23 cellular contexts compared by ENCODE assay signal in genomic region chr9:123304340-123304691, GRCh38. TPM values are rescaled to one million over a fixed set of nuclear protein-coding genes. Genes with fewer than 3 reads are reported as not detected.
DNase-seq lines count a peak whose midpoint lies in the region; ATAC-seq and TF ChIP-seq lines count a peak whose summit lies in the region.
"Had no signal": no experiment of that assay in that cellular context is flagged by ENCODE, and none has a peak within 500 bp of the region (broad histone marks: within the 10 kb centered on the region; RNA-seq: fewer than 3 reads in every experiment).

No MANE protein-coding gene starts in this region.

- peak overlapping the region; percentile 23 for H3K4me3 Mint-ChIP-seq in activated CD4-positive, alpha-beta T cell treated with anti-CD3 and anti-CD28 coated beads, Interleukin-2, amount 10 ng/mL, durations not matched to agents 7 days and 5 days
- no peak overlapping the region for H3K4me3 Mint-ChIP-seq in activated CD4-positive, alpha-beta T cell treated with anti-CD3 and anti-CD28 coated beads, Interleukin-2, amount 10 ng/mL, durations not matched to agents 24 days and 14 days
- no peak overlapping the region for H3K4me3 Mint-ChIP-seq in CD8-positive, alpha-beta T cell
- peak overlapping the region; percentile 76 for H3K4me3 Mint-ChIP-seq in memory B cell

- H3K27me3 Mint-ChIP-seq in activated CD4-positive, alpha-beta T cell treated with anti-CD3 and anti-CD28 coated beads, Interleukin-2, amount 10 ng/mL, durations not matched to agents 7 days and 5 days, result no peaks in the 10 kb centered on the region
- no peaks in the 10 kb centered on the region for H3K27me3 Mint-ChIP-seq in activated CD4-positive, alpha-beta T cell treated with anti-CD3 and anti-CD28 coated beads, Interleukin-2, amount 10 ng/mL, durations not matched to agents 24 days and 14 days
- H3K27me3 Mint-ChIP-seq in CD8-positive, alpha-beta T cell (ENCODE audit: low read depth), result no peaks in the 10 kb centered on the region
- no peaks in the 10 kb centered on the region for H3K27me3 Mint-ChIP-seq in memory B cell

- no peaks in the 10 kb centered on the region for H3K9me3 Mint-ChIP-seq in activated CD4-positive, alpha-beta T cell treated with anti-CD3 and anti-CD28 coated beads, Interleukin-2, amount 10 ng/mL, durations not matched to agents 7 days and 5 days
- no peaks in the 10 kb centered on the region for H3K9me3 Mint-ChIP-seq in activated CD4-positive, alpha-beta T cell treated with anti-CD3 and anti-CD28 coated beads, Interleukin-2, amount 10 ng/mL, durations not matched to agents 24 days and 14 days
- no peaks in the 10 kb centered on the region for H3K9me3 Mint-ChIP-seq in CD8-positive, alpha-beta T cell
- no peaks in the 10 kb centered on the region for H3K9me3 Mint-ChIP-seq in memory B cell

- no peaks in the 10 kb centered on the region for H3K36me3 Mint-ChIP-seq in activated CD4-positive, alpha-beta T cell treated with anti-CD3 and anti-CD28 coated beads, Interleukin-2, amount 10 ng/mL, durations not matched to agents 7 days and 5 days (ENCODE audit: low read depth)
- no peaks in the 10 kb centered on the region for H3K36me3 Mint-ChIP-seq in activated CD4-positive, alpha-beta T cell treated with anti-CD3 and anti-CD28 coated beads, Interleukin-2, amount 10 ng/mL, durations not matched to agents 24 days and 14 days (ENCODE audit: low read depth)
- no peaks in the 10 kb centered on the region for H3K36me3 Mint-ChIP-seq in CD8-positive, alpha-beta T cell
- H3K36me3 Mint-ChIP-seq in memory B cell, result no peaks in the 10 kb centered on the region

- peaks cover 38% of the 10 kb centered on the region for H3K4me1 ChIP-seq in CD8-positive, alpha-beta T cell (ENCODE audit: insufficient read depth, low read length)
- H3K4me1 ChIP-seq: BE2C, upper lobe of right lung had no signal

- H3K27me3 ChIP-seq in CD8-positive, alpha-beta T cell (ENCODE audit: insufficient read depth, low read length), result no peaks in the 10 kb centered on the region
- H3K27me3 ChIP-seq: BE2C, right atrium auricular region, upper lobe of right lung had no signal

- intact Hi-C loops in activated CD4-positive, alpha-beta T cell treated with anti-CD3 and anti-CD28 coated beads, Interleukin-2, amount 10 ng/mL, durations not matched to agents 24 days and 14 days (cut with micrococcal nuclease), result loop anchor here (1.0 to 5.0 kb wide), 2 partner anchors 35 to 37 kb away; partner anchors contain the start of gene STRBP
- intact Hi-C loops in CD8-positive, alpha-beta T cell (cut with DNase I, micrococcal nuclease), result loop anchor here (2.0 kb wide), 3 partner anchors 18 to 36 kb away; partner anchors contain the start of gene STRBP (in 1 of the 2)

- ATAC-seq in CD8-positive, alpha-beta T cell, result no peak
- ATAC-seq in memory B cell (ENCODE audit: low read depth), result no peak
- ATAC-seq in HG03571 (IDR thresholded peaks at IDR 0.05; ENCODE audit: unreplicated experiment), result no peak
- ATAC-seq: HCT116 had no signal

- H3K27ac ChIP-seq in CD8-positive, alpha-beta T cell (ENCODE audit: low read depth, low read length), result no peak overlapping the region
- peak overlapping the region; percentile 91 for H3K27ac ChIP-seq in SK-N-MC
- H3K27ac ChIP-seq: KMS-11, upper lobe of right lung had no signal

- POLR2A ChIA-PET in activated CD4-positive, alpha-beta T cell treated with anti-CD3 and anti-CD28 coated beads, Interleukin-2, amount 10 ng/mL, durations not matched to agents 7 days and 5 days (lab: Charles Lee), result no interaction called here
- POLR2A ChIA-PET in CD8-positive, alpha-beta T cell (lab: Charles Lee), result interaction anchor here (2.4 kb wide), 1 partner anchor 19 kb away, joined by 13 read pairs; no protein-coding TSS in a partner anchor

- no peaks in the 10 kb centered on the region for H3K9me3 ChIP-seq in CD8-positive, alpha-beta T cell (ENCODE audit: low read length)
- no peaks in the 10 kb centered on the region for H3K9me3 ChIP-seq in SK-N-MC (ENCODE audit: low read depth, low read length)
- H3K9me3 ChIP-seq: BE2C, right atrium auricular region, upper lobe of right lung had no signal

- CTCF ChIA-PET in activated CD4-positive, alpha-beta T cell treated with anti-CD3 and anti-CD28 coated beads, Interleukin-2, amount 10 ng/mL, durations not matched to agents 7 days and 5 days (lab: Charles Lee), result interaction anchor here (0.6 to 2.1 kb wide), 2 partner anchors 10 to 68 kb away, joined by 4 to 5 read pairs; no protein-coding TSS in a partner anchor
- CTCF ChIA-PET in CD8-positive, alpha-beta T cell (lab: Charles Lee), result interaction anchor here (1.4 to 2.6 kb wide), 2 partner anchors 35 to 46 kb away, joined by 4 to 13 read pairs; no protein-coding TSS in a partner anchor

- DNase-seq in activated CD4-positive, alpha-beta T cell treated with anti-CD3 and anti-CD28 coated beads, Interleukin-2, amount 10 ng/mL, durations not matched to agents 7 days and 5 days, result no peak
- no peak for DNase-seq in activated CD4-positive, alpha-beta T cell treated with anti-CD3 and anti-CD28 coated beads, Interleukin-2, amount 10 ng/mL, durations not matched to agents 24 days and 14 days
- DNase-seq in CD8-positive, alpha-beta T cell, result no peak
- DNase-seq in SK-N-MC (ENCODE audit: low read depth, low spot score) (no peak), memory B cell (ENCODE audit: low spot score in 2 of 2) (no peak), DMS79 treated with DMSO at 0.1 percent for 48 hours (lab: John Stamatoyannopoulos, UW) (no peak), NCI-H82 treated with DMSO at 0.1 percent for 48 hours (lab: John Stamatoyannopoulos, UW; ENCODE audit: unreplicated experiment) (no peak)
- DNase-seq: 8988T, activated gamma-delta T cell, amygdala, BE2C, mesenchymal stem cell, NCI-H187 treated with DMSO at 0.1 percent for 48 hours, NCI-H526 treated with DMSO at 0.1 percent for 48 hours, substantia nigra, SW 1271 had no signal

- H3K4me3 ChIP-seq in CD8-positive, alpha-beta T cell (ENCODE audit: low read depth, low read length), result peak overlapping the region; percentile 30
- no peak overlapping the region for H3K4me3 ChIP-seq in SK-N-MC
- H3K4me3 ChIP-seq: right atrium auricular region, upper lobe of right lung had no signal

- TF ChIP-seq CTCF in CD8-positive, alpha-beta T cell (IDR thresholded peaks at IDR 0.05), result no peak

- peaks cover 35% of the 10 kb centered on the region for H3K4me1 Mint-ChIP-seq in activated CD4-positive, alpha-beta T cell treated with anti-CD3 and anti-CD28 coated beads, Interleukin-2, amount 10 ng/mL, durations not matched to agents 7 days and 5 days
- peaks cover 22% of the 10 kb centered on the region for H3K4me1 Mint-ChIP-seq in activated CD4-positive, alpha-beta T cell treated with anti-CD3 and anti-CD28 coated beads, Interleukin-2, amount 10 ng/mL, durations not matched to agents 24 days and 14 days
- peaks cover 42% of the 10 kb centered on the region for H3K4me1 Mint-ChIP-seq in CD8-positive, alpha-beta T cell (ENCODE audit: low read depth)
- peaks cover 20% of the 10 kb centered on the region for H3K4me1 Mint-ChIP-seq in memory B cell

- peak overlapping the region; percentile 74 for H3K27ac Mint-ChIP-seq in activated CD4-positive, alpha-beta T cell treated with anti-CD3 and anti-CD28 coated beads, Interleukin-2, amount 10 ng/mL, durations not matched to agents 7 days and 5 days
- no peak overlapping the region for H3K27ac Mint-ChIP-seq in activated CD4-positive, alpha-beta T cell treated with anti-CD3 and anti-CD28 coated beads, Interleukin-2, amount 10 ng/mL, durations not matched to agents 24 days and 14 days
- H3K27ac Mint-ChIP-seq in CD8-positive, alpha-beta T cell, result peak overlapping the region; percentile 92
- peak overlapping the region; percentile 64 for H3K27ac Mint-ChIP-seq in memory B cell

- H3K36me3 ChIP-seq in CD8-positive, alpha-beta T cell (ENCODE audit: insufficient read depth, low read length), result no peaks in the 10 kb centered on the region
- no peaks in the 10 kb centered on the region for H3K36me3 ChIP-seq in SK-N-MC (ENCODE audit: insufficient read depth, low read length)
- H3K36me3 ChIP-seq: BE2C, right atrium auricular region, upper lobe of right lung had no signal

- H3K9ac ChIP-seq in SK-N-MC (ENCODE audit: insufficient read length), result no peak overlapping the region
- H3K9ac ChIP-seq: KMS-11 had no signal

RNA-seq across cellular contexts. Expression of gene STRBP, which starts 35.9 kb away (rescaled TPM):
- total RNA-seq in activated CD4-positive, alpha-beta T cell treated with anti-CD3 and anti-CD28 coated beads, Interleukin-2, amount 10 ng/mL, durations not matched to agents 7 days and 5 days, result 10 to 100 TPM; 16.8 to 20.1 TPM
- 25.1 and 25.8 TPM in 2 replicates for total RNA-seq in activated CD4-positive, alpha-beta T cell treated with anti-CD3 and anti-CD28 coated beads, Interleukin-2, amount 10 ng/mL, durations not matched to agents 24 days and 14 days
- total RNA-seq in CD8-positive, alpha-beta T cell, result 10 to 100 TPM; 10.2 to 12.6 TPM

RNA-seq across cellular contexts. Expression of gene CRB2, which starts 51.7 kb away (rescaled TPM):
- total RNA-seq in activated CD4-positive, alpha-beta T cell treated with anti-CD3 and anti-CD28 coated beads, Interleukin-2, amount 10 ng/mL, durations not matched to agents 7 days and 5 days, result not detected
- not detected in 2 replicates for total RNA-seq in activated CD4-positive, alpha-beta T cell treated with anti-CD3 and anti-CD28 coated beads, Interleukin-2, amount 10 ng/mL, durations not matched to agents 24 days and 14 days
- not detected for total RNA-seq in CD8-positive, alpha-beta T cell
- total RNA-seq: fibroblast of lung, osteocyte had no signal

Comparison
In these comparisons a context has a peak if more than half of its experiments do, and no peak if none do; other contexts are left out.
1. H3K4me3 Mint-ChIP-seq: peak in activated CD4-positive, alpha-beta T cell treated with anti-CD3 and anti-CD28 coated beads, Interleukin-2, amount 10 ng/mL, durations not matched to agents 7 days and 5 days (single experiment) and memory B cell (single experiment); none in activated CD4-positive, alpha-beta T cell treated with anti-CD3 and anti-CD28 coated beads, Interleukin-2, amount 10 ng/mL, durations not matched to agents 24 days and 14 days (single experiment) and CD8-positive, alpha-beta T cell (single experiment).